Comparison of ENCODE assay signal across 20 cellular contexts in genomic region chr4:78625073-78625472, GRCh38.
DNase-seq lines count a peak whose midpoint lies in the region; ATAC-seq and TF ChIP-seq lines count a peak whose summit lies in the region.
"Had no signal": no experiment of that assay in that cellular context is flagged by ENCODE, and none has a peak within 500 bp of the region (broad histone marks: within the 10 kb centered on the region; RNA-seq: fewer than 3 reads in every experiment).

No MANE protein-coding gene starts in this region.

- H3K27ac Mint-ChIP-seq in T-helper 17 cell: no peak overlapping the region
- H3K27ac Mint-ChIP-seq: activated naive CD4-positive, alpha-beta T cell treated with anti-CD3 and anti-CD28 coated beads for 36 hours; endodermal cell; H9; naive thymus-derived CD8-positive, alpha-beta T cell had no signal

- H3K4me1 Mint-ChIP-seq in T-helper 17 cell: peaks cover 2% of the 10 kb centered on the region

- H3K4me3 Mint-ChIP-seq in T-helper 17 cell: no peak overlapping the region
- H3K4me3 Mint-ChIP-seq: activated naive CD4-positive, alpha-beta T cell treated with anti-CD3 and anti-CD28 coated beads for 36 hours; endodermal cell; H9; naive thymus-derived CD8-positive, alpha-beta T cell had no signal

- CTCF ChIA-PET in HEK293 (lab: Yijun Ruan, JAX): interaction anchor here (0.7 to 1.7 kb wide), 2 partner anchors 20 to 440 kb away, joined by 3 to 6 read pairs; no protein-coding TSS in a partner anchor

- H3K9me3 ChIP-seq in HEK293 (ENCODE audit: control insufficient read depth, insufficient read depth, low read depth, low read length): no peaks in the 10 kb centered on the region
- no peaks in the 10 kb centered on the region for H3K9me3 ChIP-seq in T-helper 17 cell (ENCODE audit: control insufficient read depth, low read length, poor library complexity, severe bottlenecking)
- H3K9me3 ChIP-seq: ascending aorta, heart right ventricle, pancreas, vagina had no signal

- no peak overlapping the region for H3K4me3 ChIP-seq in HEK293 (ENCODE audit: low read depth, low read length)
- H3K4me3 ChIP-seq: ascending aorta, heart right ventricle, pancreas, vagina had no signal

- POLR2A ChIA-PET in HEK293 (lab: Yijun Ruan, JAX): no interaction called here

- DNase-seq in glomerular visceral epithelial cell (ENCODE audit: extremely low spot score): peak; percentile 23
- DNase-seq in T-helper 17 cell: no peak
- DNase-seq: activated CD4-positive, alpha-beta T cell treated with anti-CD3 and anti-CD28 coated beads, Interleukin-2, amount 50 U/mL, for 1 hour; activated naive CD4-positive, alpha-beta T cell treated with anti-CD3 and anti-CD28 coated beads for 36 hours; cerebellar nuclear complex; EL; endodermal cell; H9; heart right ventricle; naive thymus-derived CD8-positive, alpha-beta T cell; NCI-H1092; NCI-H2081; pancreas had no signal

- H3K36me3 ChIP-seq in HEK293 (ENCODE audit: control insufficient read depth in 2 of 2, insufficient read depth in 1 of 2, low read length in 2 of 2): no peaks in the 10 kb centered on the region
- H3K36me3 ChIP-seq: ascending aorta, heart right ventricle, pancreas, vagina had no signal

- TF ChIP-seq CTCF in HEK293 (tag by site-specific recombination; IDR thresholded peaks at IDR 0.05): no peak

- no peaks in the 10 kb centered on the region for H3K27me3 Mint-ChIP-seq in T-helper 17 cell
- H3K27me3 Mint-ChIP-seq: naive thymus-derived CD8-positive, alpha-beta T cell had no signal

- H3K36me3 Mint-ChIP-seq in T-helper 17 cell (ENCODE audit: low read depth): peaks cover 6% of the 10 kb centered on the region
- H3K36me3 Mint-ChIP-seq: naive thymus-derived CD8-positive, alpha-beta T cell had no signal

- no peak overlapping the region for H3K27ac ChIP-seq in HEK293 (ENCODE audit: extremely low read depth, low read depth, low read length)
- H3K27ac ChIP-seq: ascending aorta, heart right ventricle, pancreas, vagina had no signal

- no peaks in the 10 kb centered on the region for H3K4me1 ChIP-seq in HEK293 (ENCODE audit: control insufficient read depth, insufficient read depth, low read length)
- H3K4me1 ChIP-seq: ascending aorta, vagina had no signal

- ATAC-seq in GM18520 (IDR thresholded peaks at IDR 0.05; ENCODE audit: unreplicated experiment): peak; percentile 28
- ATAC-seq in HG03457 (IDR thresholded peaks at IDR 0.05; ENCODE audit: unreplicated experiment): peak; percentile 52
- no peak for ATAC-seq in T-helper 17 cell
- ATAC-seq in HG03095 (IDR thresholded peaks at IDR 0.05; ENCODE audit: unreplicated experiment): no peak
- no peak for ATAC-seq in GM21717 (IDR thresholded peaks at IDR 0.05; ENCODE audit: unreplicated experiment)
- ATAC-seq: heart right ventricle; naive thymus-derived CD8-positive, alpha-beta T cell; pancreas had no signal

TF ChIP-seq in HEK293, 187 proteins besides CTCF, POLR2A, EP300 and RAD21:
- TF ChIP-seq ZNF768 (tag by site-specific recombination; IDR thresholded peaks at IDR 0.05) (no peak), ZNF629 (tag by site-specific recombination; IDR thresholded peaks at IDR 0.05) (peak; percentile 76), ZBTB21 (tag by site-specific recombination; IDR thresholded peaks at IDR 0.05) (peak; percentile 64; the same call in 1 of the 2 replicates), ZNF76 (tag by site-specific recombination; IDR thresholded peaks at IDR 0.05; ENCODE audit: borderline replicate concordance, low read depth) (no peak), ATF2 (tag by site-specific recombination; IDR thresholded peaks at IDR 0.05; ENCODE audit: low read depth) (peak; percentile 87), ZFP41 (tag by site-specific recombination; IDR thresholded peaks at IDR 0.05; ENCODE audit: borderline replicate concordance) (no peak), PRDM4 (tag by site-specific recombination; IDR thresholded peaks at IDR 0.05) (no peak), ZNF513 (tag by site-specific recombination; IDR thresholded peaks at IDR 0.05) (no peak), ZNF157 (tag by site-specific recombination; IDR thresholded peaks at IDR 0.05) (no peak), ZFP69B (tag by site-specific recombination; IDR thresholded peaks at IDR 0.05) (no peak)

Comparison
In these comparisons a context has a peak if more than half of its experiments do, and no peak if none do; other contexts are left out.
1. ATAC-seq: peak in GM18520 (single experiment) and HG03457 (single experiment); none in T-helper 17 cell (single experiment), HG03095 (single experiment) and GM21717 (single experiment).